1 cellular context compared by ENCODE assay signal in genomic region chr9:122940603-122941559, GRCh38.
TF ChIP-seq lines count a peak whose summit lies in the region.

TSS of gene RABGAP1 (plus strand) at chr9:122941020. CDS start at chr9:122957060, 16,040 bp downstream.

TF ChIP-seq in WTC11, 78 proteins besides CTCF, POLR2A, EP300 and RAD21 (continued from another document):
- TF ChIP-seq ERG (CRISPR knock-in tag; IDR thresholded peaks at IDR 0.05), result 0 out of 2 replicates have a peak, but pooled peaks have one; percentile 39
- TF ChIP-seq PRRX2 (CRISPR knock-in tag; IDR thresholded peaks at IDR 0.05), result no peak
- 0 out of 2 replicates have a peak, but pooled peaks have one; percentile 22 for TF ChIP-seq ZNF232 (CRISPR knock-in tag; IDR thresholded peaks at IDR 0.05)
- no peak for TF ChIP-seq ELF4 (CRISPR knock-in tag; IDR thresholded peaks at IDR 0.05; ENCODE audit: low read depth)
TF ChIP-seq in WTC11: peak in this region for 19.
